ENCODE assay signal across 15 cellular contexts in genomic region chr3:110624571-110624970, GRCh38.
"Had no signal": no experiment of that assay in that cellular context is flagged by ENCODE, and none has a peak within 500 bp of the region (broad histone marks: within the 10 kb centered on the region; RNA-seq: fewer than 3 reads in every experiment).

No MANE protein-coding gene starts in this region.

- H3K4me3 ChIP-seq: left ventricle myocardium inferior, skin epidermis, vagina had no signal

- DNase-seq: activated CD4-positive, alpha-beta memory T cell treated with anti-CD3 and anti-CD28 coated beads, Interleukin-2, amount 10 ng/mL, durations not matched to agents 7 days and 5 days; activated CD4-positive, alpha-beta T cell treated with anti-CD3 and anti-CD28 coated beads for 1 hour; activated naive CD8-positive, alpha-beta T cell treated with anti-CD3 and anti-CD28 coated beads, Interleukin-2, amount 50 U/mL, for 24 hours; activated T-cell treated with anti-CD3 and anti-CD28 coated beads, Interleukin-2, amount 50 U/mL, for 72 hours; central memory CD4-positive, alpha-beta T cell; cortex of kidney; effector CD8-positive, alpha-beta T cell; foreskin melanocyte; head of caudate nucleus; islet precursor cell; left ventricle myocardium inferior; stimulated activated CD4-positive, alpha-beta T cell treated with anti-CD3 and anti-CD28 coated beads, Interleukin-4, amount 100 ng/mL, for 4 hours had no signal

- H3K4me1 ChIP-seq: left ventricle myocardium inferior, vagina had no signal

- H3K27ac ChIP-seq: left ventricle myocardium inferior, skin epidermis, vagina had no signal

- H3K9me3 ChIP-seq: left ventricle myocardium inferior, vagina had no signal

- FAIRE-seq: astrocyte had no signal

- H3K27me3 ChIP-seq: vagina had no signal

- H3K36me3 ChIP-seq: left ventricle myocardium inferior, vagina had no signal
